ENCODE assay signal across 15 cellular contexts in the genomic region with DNA sequence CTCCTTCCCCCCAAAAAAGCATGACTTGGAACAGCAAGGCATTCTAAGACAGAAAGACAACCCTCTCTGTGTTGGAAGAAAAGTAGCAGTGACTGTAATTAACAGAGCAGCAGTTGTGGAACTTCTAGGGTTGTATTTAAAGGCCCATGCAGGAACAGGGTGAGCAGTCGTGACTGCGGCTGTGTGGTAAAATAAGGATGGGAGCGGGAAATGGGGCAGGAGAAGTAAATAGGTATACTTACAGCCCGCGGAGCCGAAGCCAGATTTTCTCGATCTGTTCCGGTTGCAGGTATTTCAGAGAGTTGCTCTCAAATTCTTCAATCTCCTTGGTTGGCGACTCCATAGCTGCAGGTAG. TPM values are rescaled to one million over a fixed set of nuclear protein-coding genes. Genes with fewer than 3 reads are reported as not detected.
DNase-seq lines count a peak whose midpoint lies in the region; ATAC-seq, FAIRE-seq and TF ChIP-seq lines count a peak whose summit lies in the region.
"Had no signal": no experiment of that assay in that cellular context is flagged by ENCODE, and none has a peak within 500 bp of the region (broad histone marks: within the 10 kb centered on the region; RNA-seq: fewer than 3 reads in every experiment).

No MANE protein-coding gene starts in this region.

- H3K4me1 ChIP-seq in H1 (replicated peaks in 1 of 4; ENCODE audit: control insufficient read depth in 3 of 4, insufficient read depth in 4 of 4, low read length in 3 of 4): no peaks in the 10 kb centered on the region; a peak in 1 of 7 replicates
- peaks cover 0 to 4% of the 10 kb centered on the region in 2 donors for H3K4me1 ChIP-seq in lung (ENCODE audit: control insufficient read depth in 2 of 2, insufficient read depth in 2 of 2, low read length in 2 of 2)

- no peaks in the 10 kb centered on the region for H3K9me3 Mint-ChIP-seq in activated T-helper 2 cell treated with anti-CD3 and anti-CD28 coated beads, Interferon-gamma antibody, Interleukin-2, Interleukin-4, amounts not matched to agents 10 μg/mL and 5 μg/mL and 100 μg/mL, durations not matched to agents 14 hours and 24 hours and 36 hours
- H3K9me3 Mint-ChIP-seq: T-helper 1 cell treated with Interleukin-12 subunit alpha and Interleukin-12 subunit beta and Interleukin-4 antibody, amounts not matched to agents 30 μg/mL and 1 μg/mL, for 36 hours had no signal

- no peaks in the 10 kb centered on the region for H3K36me3 ChIP-seq in H1 (ENCODE audit: control insufficient read depth in 2 of 4, insufficient read depth in 4 of 4, low read length in 3 of 4)
- H3K36me3 ChIP-seq in lung (ENCODE audit: control insufficient read depth in 2 of 2, insufficient read depth in 2 of 2, low read length in 2 of 2): no peaks in the 10 kb centered on the region

- no peak overlapping the region for H2BK15ac ChIP-seq in H1 (ENCODE audit: low read length)

- H4K5ac ChIP-seq in H1 (ENCODE audit: insufficient read length, low read depth, low read length): no peak overlapping the region

- no peaks in the 10 kb centered on the region for H3K9me3 ChIP-seq in H1 (ENCODE audit: insufficient read depth in 2 of 2, low read depth in 1 of 2, low read length in 1 of 2)
- H3K9me3 ChIP-seq in lung (ENCODE audit: control insufficient read depth in 2 of 2, insufficient read depth in 1 of 2, low read length in 1 of 2): peaks cover 0 to 1% of the 10 kb centered on the region in 2 donors

- peak overlapping the region; percentile 89 for H2AFZ ChIP-seq in H1 (ENCODE audit: low read length)

- H2BK5ac ChIP-seq in H1 (ENCODE audit: low read depth, low read length): no peak overlapping the region

- H3K23ac ChIP-seq in H1 (ENCODE audit: insufficient read length): no peak overlapping the region

- H2BK20ac ChIP-seq in H1 (ENCODE audit: low read length): no peak overlapping the region

- no peak for TF ChIP-seq POLR2A in H1 (IDR thresholded peaks at IDR 0.05; ENCODE audit: control extremely low read depth in 1 of 2, low read depth in 2 of 2, low read length in 2 of 2)

- H3K23me2 ChIP-seq in H1 (ENCODE audit: low read depth, low read length): peaks cover 10% of the 10 kb centered on the region; the same call in 1 of the 2 replicates

- ATAC-seq in lung (ENCODE audit: insufficient read depth, low FRiP score) (no peak), GM18907 (IDR thresholded peaks at IDR 0.05; ENCODE audit: unreplicated experiment) (no peak), GM21723 (IDR thresholded peaks at IDR 0.05; ENCODE audit: unreplicated experiment) (no peak)
- ATAC-seq: left lobe of liver had no signal

- intact Hi-C loops in activated T-helper 2 cell treated with anti-CD3 and anti-CD28 coated beads, Interferon-gamma antibody, Interleukin-2, Interleukin-4, amounts not matched to agents 10 μg/mL and 5 μg/mL and 100 μg/mL, durations not matched to agents 14 hours and 24 hours and 36 hours (cut with micrococcal nuclease): no loop called here

- H4K8ac ChIP-seq in H1 (ENCODE audit: extremely low read depth, insufficient read depth, low read length): no peak overlapping the region

- H3K79me2 ChIP-seq in H1 (ENCODE audit: control insufficient read depth in 1 of 2, insufficient read depth in 2 of 2, low read length in 2 of 2): no peaks in the 10 kb centered on the region

- no peak overlapping the region for H2BK12ac ChIP-seq in H1 (ENCODE audit: low read depth, low read length)

- H4K20me1 ChIP-seq in H1 (replicated peaks in 1 of 2; ENCODE audit: control insufficient read depth in 1 of 2, insufficient read depth in 2 of 2, low read length in 2 of 2): no peaks in the 10 kb centered on the region

- H3K56ac ChIP-seq in H1 (replicated peaks; ENCODE audit: insufficient read length, low read depth, low read length): no peak overlapping the region

- H3K9ac ChIP-seq in H1 (replicated peaks in 1 of 4; ENCODE audit: extremely low read depth in 1 of 4, low read depth in 3 of 4, low read length in 3 of 4): no peak overlapping the region; a peak in 1 of 7 replicates

- no peaks in the 10 kb centered on the region for H3K4me1 Mint-ChIP-seq in activated T-helper 2 cell treated with anti-CD3 and anti-CD28 coated beads, Interferon-gamma antibody, Interleukin-2, Interleukin-4, amounts not matched to agents 10 μg/mL and 5 μg/mL and 100 μg/mL, durations not matched to agents 14 hours and 24 hours and 36 hours (ENCODE audit: low read depth)

- H3K79me1 ChIP-seq in H1 (ENCODE audit: low read depth, low read length): no peaks in the 10 kb centered on the region

- no peaks in the 10 kb centered on the region for H3K36me3 Mint-ChIP-seq in activated T-helper 2 cell treated with anti-CD3 and anti-CD28 coated beads, Interferon-gamma antibody, Interleukin-2, Interleukin-4, amounts not matched to agents 10 μg/mL and 5 μg/mL and 100 μg/mL, durations not matched to agents 14 hours and 24 hours and 36 hours (ENCODE audit: low read depth)
- H3K36me3 Mint-ChIP-seq: IgD-negative memory B cell had no signal

- H3K27me3 Mint-ChIP-seq in activated T-helper 2 cell treated with anti-CD3 and anti-CD28 coated beads, Interferon-gamma antibody, Interleukin-2, Interleukin-4, amounts not matched to agents 10 μg/mL and 5 μg/mL and 100 μg/mL, durations not matched to agents 14 hours and 24 hours and 36 hours (ENCODE audit: low read depth): peaks cover 16% of the 10 kb centered on the region

- FAIRE-seq in HTR-8/SVneo (lab: Jason Lieb, UNC): peak; percentile 54
- FAIRE-seq in H1 (lab: Jason Lieb, UNC): no peak

- H3K14ac ChIP-seq in H1 (ENCODE audit: insufficient read length): no peak overlapping the region

- no peak overlapping the region for H2BK120ac ChIP-seq in H1 (replicated peaks; ENCODE audit: low read depth, low read length)

- H2AK5ac ChIP-seq in H1 (ENCODE audit: low read depth, low read length): no peak overlapping the region

- TF ChIP-seq CTCF in H1 (IDR thresholded peaks at IDR 0.05; ENCODE audit: control extremely low read depth in 1 of 3, insufficient read depth in 1 of 3, low read depth in 1 of 3, low read length in 3 of 3): no peak
- no peak for TF ChIP-seq CTCF in lung (IDR thresholded peaks at IDR 0.05; ENCODE audit: control extremely low read depth, extremely low read depth)

- DNase-seq in HTR-8/SVneo (ENCODE audit: insufficient read length, low spot score) (no peak), H1 (ENCODE audit: low read depth in 1 of 2, low spot score in 2 of 2) (no peak), lung (ENCODE audit: low spot score) (no peak), substantia nigra (lab: John Stamatoyannopoulos, UW) (peak in 1 of 49 donors; percentile 35), SKM-1 treated with dmso at 0.1 percent for 144 hours (lab: John Stamatoyannopoulos, UW; ENCODE audit: unreplicated experiment) (no peak)
- DNase-seq in activated T-helper 2 cell treated with anti-CD3 and anti-CD28 coated beads, Interferon-gamma antibody, Interleukin-2, Interleukin-4, amounts not matched to agents 10 μg/mL and 5 μg/mL and 100 μg/mL, durations not matched to agents 14 hours and 24 hours and 36 hours (ENCODE audit: low spot score): no peak
- DNase-seq: activated CD8-positive, alpha-beta memory T cell treated with anti-CD3 and anti-CD28 coated beads, Interleukin-2, amount 50 U/mL, for 4 hours; cortex of kidney; NCI-H345; stimulated activated CD4-positive, alpha-beta T cell treated with anti-CD3 and anti-CD28 coated beads, Interleukin-2, amount 100 ng/mL, for 48 hours had no signal

- H3K4ac ChIP-seq in H1 (replicated peaks; ENCODE audit: insufficient read length, low read depth, low read length): no peak overlapping the region

- POLR2A ChIA-PET in H1 (lab: Charles Lee; ENCODE audit: partially characterized antibody): interaction anchor here (1.1 to 1.3 kb wide), 2 partner anchors 8 to 10 kb away, joined by 3 to 4 read pairs; no protein-coding TSS in a partner anchor

- H3K27ac ChIP-seq in H1 (ENCODE audit: low read depth, low read length) (no peak overlapping the region), lung (ENCODE audit: low read depth in 1 of 2, low read length in 1 of 2) (peak overlapping the region; percentile 84 to 94), substantia nigra (ENCODE audit: low read depth, low read length, poor library complexity, severe bottlenecking) (peak overlapping the region; percentile 97)

- H3K4me3 ChIP-seq in H1 (ENCODE audit: extremely low read depth in 1 of 4, insufficient read depth in 2 of 4, low read depth in 3 of 4, low read length in 4 of 4) (peak overlapping the region; percentile 63 to 86 (median 64)), lung (peak overlapping the region; percentile 71)

- H3K4me2 ChIP-seq in H1 (ENCODE audit: insufficient read depth in 1 of 2, low read depth in 2 of 2, low read length in 2 of 2): peak overlapping the region; percentile 83 to 94

- no peak overlapping the region for H4K91ac ChIP-seq in H1 (replicated peaks; ENCODE audit: insufficient read length, low read length)

- H3K18ac ChIP-seq in H1 (ENCODE audit: extremely low read depth, low read length): no peak overlapping the region

- H3K4me3 Mint-ChIP-seq in activated T-helper 2 cell treated with anti-CD3 and anti-CD28 coated beads, Interferon-gamma antibody, Interleukin-2, Interleukin-4, amounts not matched to agents 10 μg/mL and 5 μg/mL and 100 μg/mL, durations not matched to agents 14 hours and 24 hours and 36 hours (ENCODE audit: low read depth): no peak overlapping the region
- H3K4me3 Mint-ChIP-seq: IgD-negative memory B cell; T-helper 1 cell treated with Interleukin-12 subunit alpha and Interleukin-12 subunit beta and Interleukin-4 antibody, amounts not matched to agents 30 μg/mL and 1 μg/mL, for 36 hours had no signal

- TF ChIP-seq EP300 in H1 (IDR thresholded peaks at IDR 0.05; ENCODE audit: borderline replicate concordance in 1 of 2, low read depth in 2 of 2, low read length in 2 of 2): no peak

- H3K27me3 ChIP-seq in H1 (replicated peaks in 1 of 4; ENCODE audit: control insufficient read depth in 3 of 4, extremely low read depth in 1 of 4, insufficient read depth in 3 of 4, low read length in 3 of 4) (peaks cover 28 to 52% (median 44%) of the 10 kb centered on the region in 4 experiments), lung (ENCODE audit: control insufficient read depth, insufficient read depth) (no peaks in the 10 kb centered on the region)

- 12% methylated on average over 9 of the region's 9 CpGs; no CpG with 5 or more reads in 1 of the 2 experiments for WGBS in H1 (ENCODE audit: extremely low coverage in 1 of 2, insufficient coverage in 1 of 2, insufficient read length in 1 of 2, insufficient replicate concordance in 2 of 2, low coverage in 1 of 2, low lambda C conversion rate in 2 of 2, missing lambda C conversion rate in 1 of 2), 2 experiments
- 9 to 15% methylated on average over 9 of the region's 9 CpGs for WGBS in lung, 2 donors

- no peak overlapping the region for H3K27ac Mint-ChIP-seq in activated T-helper 2 cell treated with anti-CD3 and anti-CD28 coated beads, Interferon-gamma antibody, Interleukin-2, Interleukin-4, amounts not matched to agents 10 μg/mL and 5 μg/mL and 100 μg/mL, durations not matched to agents 14 hours and 24 hours and 36 hours
- H3K27ac Mint-ChIP-seq: IgD-negative memory B cell; T-helper 1 cell treated with Interleukin-12 subunit alpha and Interleukin-12 subunit beta and Interleukin-4 antibody, amounts not matched to agents 30 μg/mL and 1 μg/mL, for 36 hours had no signal

- CTCF ChIA-PET in H1 (lab: Charles Lee; ENCODE audit: partially characterized antibody): interaction anchor here (0.8 to 1.2 kb wide), 3 partner anchors 10 to 246 kb away, joined by 3 to 4 read pairs (median 3); no protein-coding TSS in a partner anchor

- TF ChIP-seq RAD21 in H1 (IDR thresholded peaks at IDR 0.05 in 1 of 2, conservative IDR thresholded peaks at IDR 0.05 in 1 of 2; ENCODE audit: low read depth in 2 of 2, low read length in 2 of 2): no peak

RNA-seq across cellular contexts. Expression of a gene that starts 0.2 kb away (rescaled TPM):
- total RNA-seq in H1 (2021; fragmentation: NEBNext Ultra II Directional; extraction: Animal tissue kit (Norgen Biotek cat#: 25700)): 0.67 and 1.1 TPM in 2 replicates
- polyA plus RNA-seq in H1 (2011; rRNA removed): 0.06 and 0.11 TPM in 2 replicates
- polyA plus RNA-seq in H1 (2011; cell fraction: cytosol; rRNA removed): 0.21 TPM
- polyA plus RNA-seq in H1 (2011; cell fraction: nucleus; rRNA removed): 0.23 TPM
- 0.13 to 0.26 TPM (median 0.19 TPM) in 4 replicates for polyA plus RNA-seq in H1 (2012, experiment 1 of 2)
- not detected for polyA plus RNA-seq in H1 (2012, experiment 2 of 2)
- polyA plus RNA-seq in H1 (2013, experiment 1 of 2): 0.20 TPM
- polyA plus RNA-seq in H1 (2013, experiment 2 of 2): 0.26 TPM
- 0.73 and 3.3 TPM in 2 replicates for polyA minus RNA-seq in H1 (2011; rRNA and poly(A)+ RNA removed)
- 0.15 TPM for polyA minus RNA-seq in H1 (2011; cell fraction: cytosol; rRNA and poly(A)+ RNA removed)
- 1.3 TPM for polyA minus RNA-seq in H1 (2011; cell fraction: nucleus; rRNA and poly(A)+ RNA removed)
- 10 to 100 TPM; 10.3 to 14.3 TPM for total RNA-seq in lung
- polyA plus RNA-seq in lung: 1 to 10 TPM; 1.9 to 2.0 TPM
- total RNA-seq in activated T-helper 2 cell treated with anti-CD3 and anti-CD28 coated beads, Interferon-gamma antibody, Interleukin-2, Interleukin-4, amounts not matched to agents 10 μg/mL and 5 μg/mL and 100 μg/mL, durations not matched to agents 14 hours and 24 hours and 36 hours: not detected in 2 replicates
- polyA plus RNA-seq: IgD-negative memory B cell had no signal
